ENCODE assay signal across 8 cellular contexts in the genomic region with DNA sequence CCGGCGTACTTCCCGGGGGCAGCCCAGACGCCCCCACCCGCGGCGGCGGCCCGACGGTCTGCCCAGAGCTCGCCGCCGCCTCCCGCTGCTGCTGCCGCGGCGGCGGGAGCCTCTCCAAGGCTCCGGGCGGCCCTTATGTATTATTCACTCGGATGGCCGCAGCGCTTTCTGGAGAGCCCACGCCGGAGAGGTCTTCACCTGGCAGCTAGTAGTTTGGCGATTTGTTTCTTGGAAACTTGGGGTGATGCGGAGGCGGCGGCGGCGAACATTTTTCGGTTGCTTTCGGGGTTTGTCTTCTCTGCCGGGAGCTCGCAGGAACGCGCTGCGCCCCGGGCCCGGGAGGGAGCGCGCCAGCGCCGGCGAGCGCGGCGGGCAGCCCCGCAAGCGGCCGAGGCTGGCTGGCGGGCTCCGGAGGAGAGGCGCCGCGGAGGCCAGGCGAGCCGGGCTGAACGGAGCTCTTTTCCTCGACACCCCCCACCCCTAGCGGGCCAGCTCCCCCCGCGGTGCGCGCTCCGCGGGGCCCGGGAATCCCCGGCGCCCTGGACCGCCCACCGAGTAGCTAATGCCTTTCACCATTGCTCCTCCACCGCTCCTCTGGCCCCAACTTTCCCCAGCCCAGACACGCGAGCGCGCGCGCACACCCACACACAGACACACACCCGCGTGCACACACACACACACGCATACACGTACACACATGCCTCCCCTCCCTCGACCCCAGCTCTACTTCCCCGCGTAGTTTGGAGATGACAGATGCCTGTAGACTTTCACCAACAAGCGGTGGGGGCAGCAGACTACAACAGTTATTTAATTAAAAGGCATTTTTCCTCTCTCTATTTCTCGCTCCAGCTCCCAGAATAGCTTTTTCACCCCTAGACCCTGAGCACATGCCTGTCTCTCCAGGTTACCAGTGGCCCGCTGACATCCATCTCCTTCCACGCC.
DNase-seq lines count a peak whose midpoint lies in the region; ATAC-seq and TF ChIP-seq lines count a peak whose summit lies in the region.

No MANE protein-coding gene starts in this region.

- WGBS in gastroesophageal sphincter (ENCODE audit: low coverage in 1 of 2), 2 donors: 0% methylated on average over 6 to 18 of the region's 90 CpGs

- no peak for TF ChIP-seq EP300 in gastroesophageal sphincter (IDR thresholded peaks at IDR 0.05)

- no peaks in the 10 kb centered on the region for H3K9me3 ChIP-seq in MM.1S (replicated peaks; ENCODE audit: insufficient read depth, low read length)
- H3K9me3 ChIP-seq in gastroesophageal sphincter: no peaks in the 10 kb centered on the region

- H3F3A ChIP-seq in MM.1S (ENCODE audit: insufficient read depth, low read length): peaks cover 5% of the 10 kb centered on the region; the same call in 1 of the 2 replicates

- H3K79me2 ChIP-seq in MM.1S (ENCODE audit: low read length): no peaks in the 10 kb centered on the region

- ATAC-seq in gastroesophageal sphincter (peak; percentile 11), omental fat pad (ENCODE audit: low FRiP score) (peak; percentile 45), GM19035 (IDR thresholded peaks at IDR 0.05; ENCODE audit: unreplicated experiment) (no peak)

- peak overlapping the region; percentile 99 for H3K4me2 ChIP-seq in MM.1S (ENCODE audit: low read depth, low read length)

- TF ChIP-seq CTCF in GM10266 (IDR thresholded peaks at IDR 0.05; ENCODE audit: control insufficient read depth, insufficient read depth, low read depth, missing control alignments) (no peak), MM.1S (IDR thresholded peaks at IDR 0.05; ENCODE audit: low read length) (no peak), gastroesophageal sphincter (IDR thresholded peaks at IDR 0.05) (peak in 1 of 4 experiments; percentile 15), omental fat pad (IDR thresholded peaks at IDR 0.05) (no peak)

- no peak overlapping the region for H3K27ac ChIP-seq in MM.1S (ENCODE audit: low read length)
- peak overlapping the region; percentile 45 to 89 (median 86) for H3K27ac ChIP-seq in gastroesophageal sphincter

- no peaks in the 10 kb centered on the region for H4K20me1 ChIP-seq in MM.1S (ENCODE audit: insufficient read depth, low read length)

- no peak overlapping the region for H3K9ac ChIP-seq in MM.1S (ENCODE audit: low read length)

- DNase-seq in GM10266 (ENCODE audit: extremely low spot score) (peak; percentile 77), MM.1S (peak; percentile 30), omental fat pad (ENCODE audit: low spot score) (no peak), HUDEP-2 (lab: John Stamatoyannopoulos, UW; ENCODE audit: unreplicated experiment in 76 of 76) (no peak), DMS153 (lab: John Stamatoyannopoulos, UW) (no peak)
- peak; percentile 2 for DNase-seq in activated effector memory CD4-positive, alpha-beta T cell treated with Interleukin-2 at 50 U/mL for 16 hours

- no peaks in the 10 kb centered on the region for H3K36me3 ChIP-seq in MM.1S (replicated peaks; ENCODE audit: insufficient read depth, low read length)
- no peaks in the 10 kb centered on the region for H3K36me3 ChIP-seq in gastroesophageal sphincter

- no peaks in the 10 kb centered on the region for H3K9me2 ChIP-seq in MM.1S (replicated peaks; ENCODE audit: insufficient read depth, low read length)

- H3K4me3 ChIP-seq in MM.1S (ENCODE audit: low read length) (peak overlapping the region; percentile 71), gastroesophageal sphincter (peak overlapping the region; percentile 27 to 69)

- peaks cover 9% of the 10 kb centered on the region; the same call in 1 of the 2 replicates for H3K27me3 ChIP-seq in MM.1S (replicated peaks; ENCODE audit: insufficient read depth, low read length)
- no peaks in the 10 kb centered on the region for H3K27me3 ChIP-seq in gastroesophageal sphincter

- no peak for TF ChIP-seq POLR2A in gastroesophageal sphincter (IDR thresholded peaks at IDR 0.05)

- peak overlapping the region; percentile 53 for H2AFZ ChIP-seq in MM.1S (ENCODE audit: low read length)

- no peaks in the 10 kb centered on the region for H3K4me1 ChIP-seq in MM.1S (ENCODE audit: low read length)
- peaks cover 0 to 57% (median 20%) of the 10 kb centered on the region in 3 donors for H3K4me1 ChIP-seq in gastroesophageal sphincter

Comparison
In these comparisons a context has a peak if more than half of its experiments do, and no peak if none do; other contexts are left out.
1. DNase-seq: peak in GM10266 (single experiment), MM.1S (single experiment) and activated effector memory CD4-positive, alpha-beta T cell treated with Interleukin-2 at 50 U/mL for 16 hours (single experiment); none in omental fat pad (single experiment), HUDEP-2 (0 of 76) and DMS153 (single experiment).